Comparison of ENCODE assay signal across 13 cellular contexts in genomic region chr18:12279781-12280531, GRCh38. TPM values are rescaled to one million over a fixed set of nuclear protein-coding genes. Genes with fewer than 3 reads are reported as not detected.
A peak's percentile ranks its signal among the peaks of the same experiment; 100 is the strongest.
DNase-seq lines count a peak whose midpoint lies in the region; ATAC-seq and TF ChIP-seq lines count a peak whose summit lies in the region.
"Had no signal": no experiment of that assay in that cellular context is flagged by ENCODE, and none has a peak within 500 bp of the region (broad histone marks: within the 10 kb centered on the region; RNA-seq: fewer than 3 reads in every experiment).

No MANE protein-coding gene starts in this region.

- no peaks in the 10 kb centered on the region for H3K9me3 Mint-ChIP-seq in brain
- H3K9me3 Mint-ChIP-seq: activated naive CD4-positive, alpha-beta T cell treated with anti-CD3 and anti-CD28 coated beads, Interleukin-2, amount 10 ng/mL, durations not matched to agents 7 days and 5 days had no signal

- peak overlapping the region in 4 of 5 experiments; percentile 52 to 98 (median 96) for H3K27ac Mint-ChIP-seq in brain
- H3K27ac Mint-ChIP-seq: activated CD4-positive, alpha-beta T cell treated with anti-CD3 and anti-CD28 coated beads for 36 hours; activated naive CD4-positive, alpha-beta T cell treated with anti-CD3 and anti-CD28 coated beads, Interleukin-2, amount 10 ng/mL, durations not matched to agents 7 days and 5 days had no signal

- DNase-seq in heart left ventricle (peak in 4 of 5 donors; percentile 38 to 76 (median 68)), ovary (peak in 1 of 5 donors; percentile 48), vagina (ENCODE audit: extremely low spot score in 2 of 2) (no peak), erythroblast (lab: John Stamatoyannopoulos, UW) (no peak), NCI-H2107 (lab: John Stamatoyannopoulos, UW) (no peak)
- DNase-seq: activated CD4-positive, alpha-beta T cell treated with anti-CD3 and anti-CD28 coated beads for 36 hours; activated naive CD4-positive, alpha-beta T cell treated with anti-CD3 and anti-CD28 coated beads, Interleukin-2, amount 10 ng/mL, durations not matched to agents 7 days and 5 days; DMS79; Karpas-422; NCI-H510A treated with DMSO at 0.1 percent for 48 hours had no signal

- TF ChIP-seq CTCF in brain (conservative IDR thresholded peaks at IDR 0.05) = no peak
- TF ChIP-seq CTCF in heart left ventricle (IDR thresholded peaks at IDR 0.05) = no peak
- no peak for TF ChIP-seq CTCF in ovary (IDR thresholded peaks at IDR 0.05)
- no peak for TF ChIP-seq CTCF in vagina (IDR thresholded peaks at IDR 0.05)

- H3K36me3 ChIP-seq in heart left ventricle (no peaks in the 10 kb centered on the region), ovary (no peaks in the 10 kb centered on the region), vagina (no peaks in the 10 kb centered on the region)

- TF ChIP-seq POLR2A in heart left ventricle (IDR thresholded peaks at IDR 0.05) (no peak), ovary (IDR thresholded peaks at IDR 0.05) (no peak), vagina (IDR thresholded peaks at IDR 0.05) (no peak), erythroblast (IDR thresholded peaks at IDR 0.05; ENCODE audit: low read length) (no peak)

- H3K4me1 Mint-ChIP-seq in brain = peaks cover 42% of the 10 kb centered on the region
- H3K4me1 Mint-ChIP-seq: activated CD4-positive, alpha-beta T cell treated with anti-CD3 and anti-CD28 coated beads for 36 hours; activated naive CD4-positive, alpha-beta T cell treated with anti-CD3 and anti-CD28 coated beads, Interleukin-2, amount 10 ng/mL, durations not matched to agents 7 days and 5 days had no signal

- TF ChIP-seq EP300 in ovary (IDR thresholded peaks at IDR 0.05) = no peak

- H3K36me3 Mint-ChIP-seq in brain = no peaks in the 10 kb centered on the region
- H3K36me3 Mint-ChIP-seq: activated naive CD4-positive, alpha-beta T cell treated with anti-CD3 and anti-CD28 coated beads, Interleukin-2, amount 10 ng/mL, durations not matched to agents 7 days and 5 days had no signal

- H3K4me1 ChIP-seq in heart left ventricle = peaks cover 0 to 34% (median 22%) of the 10 kb centered on the region in 12 donors
- H3K4me1 ChIP-seq in ovary (ENCODE audit: insufficient read depth) = peaks cover 16% of the 10 kb centered on the region
- H3K4me1 ChIP-seq in vagina = peaks cover 35% of the 10 kb centered on the region

- WGBS in heart left ventricle, 4 donors = 63 to 85% (median 68%) methylated on average over 15 to 16 of the region's 16 CpGs
- WGBS in ovary, 3 donors = 88 to 94% (median 91%) methylated on average over 16 of the region's 16 CpGs

- H3K9me3 ChIP-seq in heart left ventricle (no peaks in the 10 kb centered on the region), ovary (no peaks in the 10 kb centered on the region), vagina (no peaks in the 10 kb centered on the region)

- peak in 3 of 4 donors; percentile 4 to 49 (median 34) for ATAC-seq in heart left ventricle
- no peak for ATAC-seq in GM21381 (IDR thresholded peaks at IDR 0.05; ENCODE audit: unreplicated experiment)
- ATAC-seq: activated CD4-positive, alpha-beta T cell treated with anti-CD3 and anti-CD28 coated beads for 36 hours had no signal

- H3K27me3 ChIP-seq in heart left ventricle (no peaks in the 10 kb centered on the region), ovary (no peaks in the 10 kb centered on the region), vagina (no peaks in the 10 kb centered on the region)

- intact Hi-C loops in heart left ventricle (cut with DNase I) (loop anchor here in 5 of 10 donors (1.0 to 10.0 kb wide), 4 partner anchors 27 to 97 kb away; partner anchors contain the start of gene AFG3L2 (in 3 of the 5)), ovary (cut with DNase I) (loop anchor here in 3 of 4 donors (2.0 to 10.0 kb wide), 3 partner anchors 29 to 375 kb away; partner anchors contain the start of genes AFG3L2 (in 2 of the 3), SPIRE1 (in 1 of the 3) and TUBB6 (in 1 of the 3)), vagina (cut with DNase I) (no loop called here)

- peak overlapping the region in 3 of 5 experiments; percentile 46 to 72 (median 59) for H3K4me3 Mint-ChIP-seq in brain
- H3K4me3 Mint-ChIP-seq: activated CD4-positive, alpha-beta T cell treated with anti-CD3 and anti-CD28 coated beads for 36 hours; activated naive CD4-positive, alpha-beta T cell treated with anti-CD3 and anti-CD28 coated beads, Interleukin-2, amount 10 ng/mL, durations not matched to agents 7 days and 5 days had no signal

- H3K27me3 Mint-ChIP-seq in brain = peaks cover 24% of the 10 kb centered on the region

- H3K27ac ChIP-seq in heart left ventricle (peak overlapping the region; percentile 87 to 100 (median 96)), ovary (peak overlapping the region; percentile 92 to 97), vagina (peak overlapping the region; percentile 95)

- H3K4me3 ChIP-seq in heart left ventricle (peak overlapping the region; percentile 3 to 61 (median 48)), ovary (peak overlapping the region; percentile 53), vagina (peak overlapping the region; percentile 39 to 43)

RNA-seq across cellular contexts. Expression of gene CIDEA, which starts 25.8 kb away (rescaled TPM):
- polyA plus RNA-seq in brain (ENCODE audit: insufficient read depth, low read depth, low replicate concordance) (1.5 TPM), heart left ventricle (1 to 10 TPM in 1 of 2 donors, under 1 TPM in 1; 0.61 to 1.8 TPM), ovary (under 1 TPM in 1 of 2 donors, not detected in 1; 0.15 TPM)
- total RNA-seq in heart left ventricle (10 to 100 TPM in 1 of 9 donors, 1 to 10 TPM in 3, under 1 TPM in 2, not detected in 3; 0.35 to 17.1 (median 2.4) TPM), ovary (not detected), vagina (2.7 TPM)
- total RNA-seq: activated CD4-positive, alpha-beta T cell treated with anti-CD3 and anti-CD28 coated beads for 36 hours; SK-MEL-5 had no signal

RNA-seq across cellular contexts. Expression of gene TUBB6, which starts 28.1 kb away (rescaled TPM):
- polyA plus RNA-seq in brain (ENCODE audit: insufficient read depth, low read depth, low replicate concordance) = 43.5 TPM
- total RNA-seq in heart left ventricle = 100 to 1,000 TPM in 6 of 9 donors, 10 to 100 TPM in 3; 64.8 to 421 (median 126) TPM
- polyA plus RNA-seq in heart left ventricle = 100 to 1,000 TPM in 1 of 2 donors, 10 to 100 TPM in 1; 90.4 to 800 TPM
- 100 to 1,000 TPM in 6 of 7 donors, 10 to 100 TPM in 1; 85.6 to 155 (median 139) TPM for total RNA-seq in ovary
- 10 to 100 TPM; 77.3 to 95.5 TPM for polyA plus RNA-seq in ovary
- total RNA-seq in vagina = 450 TPM

Comparison
In these comparisons a context has a peak if more than half of its experiments do, and no peak if none do; other contexts are left out.
1. DNase-seq: peak in heart left ventricle (4 of 5); none in vagina (0 of 2), erythroblast (0 of 2) and NCI-H2107 (single experiment).
2. Peak in every context shown above with its lines, with median percentiles within 50 percentile points of each other: H3K27ac ChIP-seq and H3K4me3 ChIP-seq.